ENCODE assay signal across 14 cellular contexts in genomic region chr13:105979586-105979985, GRCh38.
A peak's percentile ranks its signal among the peaks of the same experiment; 100 is the strongest.
DNase-seq lines count a peak whose midpoint lies in the region; ATAC-seq and TF ChIP-seq lines count a peak whose summit lies in the region.
"Had no signal": no experiment of that assay in that cellular context is flagged by ENCODE, and none has a peak within 500 bp of the region (broad histone marks: within the 10 kb centered on the region; RNA-seq: fewer than 3 reads in every experiment).

No MANE protein-coding gene starts in this region.

- H3K27ac Mint-ChIP-seq in CD4-positive, alpha-beta T cell, result no peak overlapping the region

- WGBS in suprapubic skin, result 74% methylated on average over 6 of the region's 6 CpGs

- no peak for TF ChIP-seq EP300 in suprapubic skin (IDR thresholded peaks at IDR 0.05)

- no peak overlapping the region for H3K4me3 ChIP-seq in RWPE2 (ENCODE audit: severe bottlenecking)
- H3K4me3 ChIP-seq in suprapubic skin, result no peak overlapping the region
- H3K4me3 ChIP-seq: thoracic aorta had no signal

- H3K27me3 Mint-ChIP-seq in CD4-positive, alpha-beta T cell, result no peaks in the 10 kb centered on the region

- H3K4me1 ChIP-seq in RWPE2 (ENCODE audit: insufficient read depth, poor library complexity, severe bottlenecking) (peaks cover 43% of the 10 kb centered on the region), suprapubic skin (peaks cover 6% of the 10 kb centered on the region)

- H3K9me3 Mint-ChIP-seq in CD4-positive, alpha-beta T cell, result peaks cover 2% of the 10 kb centered on the region

- DNase-seq in NCI-H1092 treated with DMSO at 0.1 percent for 48 hours (lab: John Stamatoyannopoulos, UW) (peak; percentile 12), NCI-H1092 (lab: John Stamatoyannopoulos, UW) (no peak), RWPE2 (ENCODE audit: low spot score) (no peak), kidney tubule cell (ENCODE audit: low spot score) (peak; percentile 50), suprapubic skin (ENCODE audit: low spot score in 2 of 2) (no peak), Ammon's horn (ENCODE audit: low spot score) (no peak), MV-4-11 (lab: John Stamatoyannopoulos, UW) (no peak)
- DNase-seq in CD4-positive, alpha-beta T cell, result no peak
- DNase-seq: 8988T, amygdala, DMS53, midbrain, SIG-M5 had no signal

- POLR2A ChIA-PET in CD4-positive, alpha-beta T cell (lab: Charles Lee), result no interaction called here

- H3K27ac ChIP-seq in RWPE2 (ENCODE audit: poor library complexity, severe bottlenecking) (peak overlapping the region; percentile 88), suprapubic skin (peak overlapping the region; percentile 14)
- H3K27ac ChIP-seq in CD4-positive, alpha-beta T cell (ENCODE audit: low read depth, low read length), result no peak overlapping the region
- H3K27ac ChIP-seq: thoracic aorta had no signal

- H3K36me3 ChIP-seq in RWPE2 (ENCODE audit: low read depth), result no peaks in the 10 kb centered on the region
- no peaks in the 10 kb centered on the region for H3K36me3 ChIP-seq in suprapubic skin
- H3K36me3 ChIP-seq: thoracic aorta had no signal

- H3K4me1 Mint-ChIP-seq in CD4-positive, alpha-beta T cell (ENCODE audit: low read depth), result no peaks in the 10 kb centered on the region

- no peak for TF ChIP-seq POLR2A in suprapubic skin (IDR thresholded peaks at IDR 0.05)

- H3K4me3 Mint-ChIP-seq in CD4-positive, alpha-beta T cell, result no peak overlapping the region

- TF ChIP-seq CTCF in RWPE2 (IDR thresholded peaks at IDR 0.05; ENCODE audit: poor library complexity, severe bottlenecking) (no peak), suprapubic skin (IDR thresholded peaks at IDR 0.05) (no peak)
- TF ChIP-seq CTCF in CD4-positive, alpha-beta T cell (IDR thresholded peaks at IDR 0.05), result no peak

- CTCF ChIA-PET in CD4-positive, alpha-beta T cell (lab: Charles Lee), result no interaction called here

- no peaks in the 10 kb centered on the region for H3K36me3 Mint-ChIP-seq in CD4-positive, alpha-beta T cell (ENCODE audit: low read depth)

- H3K27me3 ChIP-seq in RWPE2 (ENCODE audit: insufficient read depth, poor library complexity, severe bottlenecking) (no peaks in the 10 kb centered on the region), suprapubic skin (no peaks in the 10 kb centered on the region)
- H3K27me3 ChIP-seq in CD4-positive, alpha-beta T cell (ENCODE audit: control insufficient read depth, insufficient read depth, low read length), result no peaks in the 10 kb centered on the region

- intact Hi-C loops in CD4-positive, alpha-beta T cell (cut with DNase I, micrococcal nuclease), result no loop called here

- H3K9me3 ChIP-seq in RWPE2 (ENCODE audit: severe bottlenecking), result no peaks in the 10 kb centered on the region
- no peaks in the 10 kb centered on the region for H3K9me3 ChIP-seq in suprapubic skin
- no peaks in the 10 kb centered on the region for H3K9me3 ChIP-seq in CD4-positive, alpha-beta T cell (ENCODE audit: control insufficient read depth, low read length)
- H3K9me3 ChIP-seq: thoracic aorta had no signal

- peak; percentile 87 for ATAC-seq in RWPE2 (ENCODE audit: low read depth)
- ATAC-seq in CD4-positive, alpha-beta T cell (ENCODE audit: poor library complexity), result no peak

Comparison
In these comparisons a context has a peak if more than half of its experiments do, and no peak if none do; other contexts are left out.
1. DNase-seq: peak in NCI-H1092 treated with DMSO at 0.1 percent for 48 hours (single experiment) and kidney tubule cell (single experiment); none in NCI-H1092 (single experiment), RWPE2 (single experiment), suprapubic skin (0 of 2), CD4-positive, alpha-beta T cell (0 of 10), Ammon's horn (single experiment) and MV-4-11 (single experiment).